8 cellular contexts compared by ENCODE assay signal in genomic region chr17:80832888-80833583, GRCh38.
DNase-seq lines count a peak whose midpoint lies in the region; ATAC-seq and TF ChIP-seq lines count a peak whose summit lies in the region.

No MANE protein-coding gene starts in this region.

- H3K4me3 Mint-ChIP-seq in natural killer cell treated with Interleukin-12 subunit alpha and Interleukin-12 subunit beta and Interleukin-15 and Interleukin-18, amount 100 ng/mL, for 72 hours, result peak overlapping the region; percentile 86
- H3K4me3 Mint-ChIP-seq in stimulated activated naive B cell treated with anti-CD40 and anti-IgM and Interleukin-4, amounts not matched to agents 10 μg/mL and 1 μg/mL and 100 μg/mL, for 72 hours, result peak overlapping the region; percentile 92 to 94

- peak overlapping the region; percentile 38 to 65 (median 52) for H3K4me3 ChIP-seq in Peyer's patch

- H3K4me1 Mint-ChIP-seq in natural killer cell treated with Interleukin-12 subunit alpha and Interleukin-12 subunit beta and Interleukin-15 and Interleukin-18, amount 100 ng/mL, for 72 hours (ENCODE audit: low read depth in 2 of 2), result peaks cover 29 to 48% of the 10 kb centered on the region in 2 donors
- H3K4me1 Mint-ChIP-seq in stimulated activated naive B cell treated with anti-CD40 and anti-IgM and Interleukin-4, amounts not matched to agents 10 μg/mL and 1 μg/mL and 100 μg/mL, for 72 hours, result peaks cover 17 to 32% of the 10 kb centered on the region in 2 donors

- peak overlapping the region; percentile 67 to 86 (median 83) for H3K27ac ChIP-seq in Peyer's patch

- H3K36me3 ChIP-seq in Peyer's patch, result peaks cover 0 to 4% (median 0%) of the 10 kb centered on the region in 3 donors

- no peaks in the 10 kb centered on the region for H3K36me3 Mint-ChIP-seq in natural killer cell treated with Interleukin-12 subunit alpha and Interleukin-12 subunit beta and Interleukin-15 and Interleukin-18, amount 100 ng/mL, for 72 hours
- H3K36me3 Mint-ChIP-seq in stimulated activated naive B cell treated with anti-CD40 and anti-IgM and Interleukin-4, amounts not matched to agents 10 μg/mL and 1 μg/mL and 100 μg/mL, for 72 hours, result peaks cover 18 to 27% of the 10 kb centered on the region in 2 donors

- H3K27me3 Mint-ChIP-seq in natural killer cell treated with Interleukin-12 subunit alpha and Interleukin-12 subunit beta and Interleukin-15 and Interleukin-18, amount 100 ng/mL, for 72 hours, result no peaks in the 10 kb centered on the region
- no peaks in the 10 kb centered on the region for H3K27me3 Mint-ChIP-seq in stimulated activated naive B cell treated with anti-CD40 and anti-IgM and Interleukin-4, amounts not matched to agents 10 μg/mL and 1 μg/mL and 100 μg/mL, for 72 hours

- no peaks in the 10 kb centered on the region for H3K9me3 Mint-ChIP-seq in natural killer cell treated with Interleukin-12 subunit alpha and Interleukin-12 subunit beta and Interleukin-15 and Interleukin-18, amount 100 ng/mL, for 72 hours
- H3K9me3 Mint-ChIP-seq in stimulated activated naive B cell treated with anti-CD40 and anti-IgM and Interleukin-4, amounts not matched to agents 10 μg/mL and 1 μg/mL and 100 μg/mL, for 72 hours, result no peaks in the 10 kb centered on the region

- no peaks in the 10 kb centered on the region for H3K27me3 ChIP-seq in Peyer's patch

- TF ChIP-seq POLR2A in Peyer's patch (IDR thresholded peaks at IDR 0.05), result peak; percentile 41 to 53

- peak; percentile 75 for ATAC-seq in GM21723 (IDR thresholded peaks at IDR 0.05; ENCODE audit: unreplicated experiment)
- ATAC-seq in natural killer cell treated with Interleukin-12 subunit alpha and Interleukin-12 subunit beta and Interleukin-15 and Interleukin-18, amount 100 ng/mL, for 72 hours, result peak; percentile 92
- ATAC-seq in stimulated activated naive B cell treated with anti-CD40 and anti-IgM and Interleukin-4, amounts not matched to agents 10 μg/mL and 1 μg/mL and 100 μg/mL, for 72 hours (replicated peaks), result peak; percentile 95

- H3K9me3 ChIP-seq in Peyer's patch, result no peaks in the 10 kb centered on the region

- H3K4me1 ChIP-seq in Peyer's patch, result peaks cover 0 to 18% (median 5%) of the 10 kb centered on the region in 4 donors

- TF ChIP-seq CTCF in Peyer's patch (IDR thresholded peaks at IDR 0.05), result no peak

- H3K27ac Mint-ChIP-seq in natural killer cell treated with Interleukin-12 subunit alpha and Interleukin-12 subunit beta and Interleukin-15 and Interleukin-18, amount 100 ng/mL, for 72 hours, result peak overlapping the region; percentile 92 to 94
- H3K27ac Mint-ChIP-seq in stimulated activated naive B cell treated with anti-CD40 and anti-IgM and Interleukin-4, amounts not matched to agents 10 μg/mL and 1 μg/mL and 100 μg/mL, for 72 hours, result peak overlapping the region; percentile 99

- peak; percentile 99 for DNase-seq in DMS53 (lab: John Stamatoyannopoulos, UW)
- DNase-seq in KG1 (lab: John Stamatoyannopoulos, UW), result peak; percentile 33
- DNase-seq in Peyer's patch, result peak; percentile 64 to 90 (median 86)
- peak; percentile 66 for DNase-seq in activated effector memory CD4-positive, alpha-beta T cell treated with Interleukin-2 at 50 U/mL for 16 hours
- peak; percentile 97 for DNase-seq in fibroblast of the conjunctiva (ENCODE audit: low read depth)
- peak; percentile 91 for DNase-seq in natural killer cell treated with Interleukin-12 subunit alpha and Interleukin-12 subunit beta and Interleukin-15 and Interleukin-18, amount 100 ng/mL, for 72 hours (ENCODE audit: low spot score)
- DNase-seq in stimulated activated naive B cell treated with anti-CD40 and anti-IgM and Interleukin-4, amounts not matched to agents 10 μg/mL and 1 μg/mL and 100 μg/mL, for 72 hours, result peak; percentile 76

Comparison
In these comparisons a context has a peak if more than half of its experiments do, and no peak if none do; other contexts are left out.
1. Peak in every context shown above with its lines: DNase-seq, ATAC-seq, H3K4me3 ChIP-seq and H3K27ac ChIP-seq.
2. DNase-seq: peak in every context shown above with its lines; median percentile 99 in DMS53; 97 in fibroblast of the conjunctiva; 91 in natural killer cell treated with Interleukin-12 subunit alpha and Interleukin-12 subunit beta and Interleukin-15 and Interleukin-18, amount 100 ng/mL, for 72 hours; 86 in Peyer's patch; 76 in stimulated activated naive B cell treated with anti-CD40 and anti-IgM and Interleukin-4, amounts not matched to agents 10 μg/mL and 1 μg/mL and 100 μg/mL, for 72 hours; 66 in activated effector memory CD4-positive, alpha-beta T cell treated with Interleukin-2 at 50 U/mL for 16 hours; 33 in KG1.